In genomic region chr10:64041185-64041988, GRCh38 we compare ENCODE assay signal across 8 cellular contexts.
DNase-seq lines count a peak whose midpoint lies in the region; ATAC-seq, FAIRE-seq and TF ChIP-seq lines count a peak whose summit lies in the region.

No MANE protein-coding gene starts in this region.

- in situ Hi-C loops in mammary epithelial cell (cut with MboI; ENCODE audit: low sequenced_read_pairs in 2 of 2): no loop called here

- H3K36me3 ChIP-seq in mammary epithelial cell (ENCODE audit: insufficient read depth, low read length): no peaks in the 10 kb centered on the region

- CTCF ChIA-PET in mammary epithelial cell (lab: Charles Lee; ENCODE audit: low non-redundant PET): no interaction called here

- dilution Hi-C loops in mammary epithelial cell (cut with HindIII; ENCODE audit: low sequenced_read_pairs): no loop called here

- WGBS in mammary epithelial cell (ENCODE audit: low coverage, missing lambda C conversion rate): 19% methylated on average over 14 of the region's 43 CpGs

- no TSS peak for BruUV-seq in mammary epithelial cell (replicated peaks; lab: Mats Ljungman, UMichigan)

- ATAC-seq in HG02981 (IDR thresholded peaks at IDR 0.05; ENCODE audit: unreplicated experiment): peak; percentile 92

- peak; percentile 97 for FAIRE-seq in GM18507 (lab: Jason Lieb, UNC)
- peak; percentile 94 for FAIRE-seq in islet of Langerhans (lab: Jason Lieb, UNC)

- intact Hi-C loops in mammary epithelial cell (cut with micrococcal nuclease): loop anchor here (2.0 to 10.0 kb wide), 3 partner anchors 65 to 663 kb away; no protein-coding TSS in a partner anchor

- H3K4me3 ChIP-seq in WI38 (ENCODE audit: low read depth, low read length) (no peak overlapping the region), mammary epithelial cell (replicated peaks in 1 of 3; ENCODE audit: insufficient read depth in 1 of 3, low read depth in 2 of 3, low read length in 3 of 3) (peak overlapping the region in 2 of 3 experiments; percentile 7 to 42)

- H3K79me2 ChIP-seq in mammary epithelial cell (ENCODE audit: insufficient read depth, low read length): no peaks in the 10 kb centered on the region

- TF ChIP-seq CTCF in WI38 (IDR thresholded peaks at IDR 0.05; ENCODE audit: low read depth, low read length) (peak; percentile 77), mammary epithelial cell (conservative IDR thresholded peaks at IDR 0.05 in 1 of 2, IDR thresholded peaks at IDR 0.05 in 1 of 2; ENCODE audit: extremely low read depth in 1 of 2, insufficient read depth in 1 of 2, low read depth in 1 of 2, low read length in 2 of 2) (peak; percentile 99 to 100)

- DNase-seq in 8988T (peak; percentile 41), GM18507 (ENCODE audit: extremely low spot score, insufficient read length, low read depth) (peak; percentile 62), NCI-H2107 (lab: John Stamatoyannopoulos, UW) (peak; percentile 19), mammary epithelial cell (peak; percentile 64)
- DNase-seq in stimulated activated CD4-positive, alpha-beta T cell treated with anti-CD3 and anti-CD28 coated beads, Interleukin-15, amount 100 ng/mL, for 24 hours: peak; percentile 82

- no peak overlapping the region for H3K27ac ChIP-seq in mammary epithelial cell (ENCODE audit: insufficient read depth, low read depth, low read length)

- no peaks in the 10 kb centered on the region for H4K20me1 ChIP-seq in mammary epithelial cell (ENCODE audit: insufficient read depth, low read length)

- H2AFZ ChIP-seq in mammary epithelial cell (ENCODE audit: low read depth, low read length): peak overlapping the region; percentile 69

- no peak overlapping the region for H3K9ac ChIP-seq in mammary epithelial cell (ENCODE audit: insufficient read depth, low read length)

- peak overlapping the region; percentile 9 for H3K4me2 ChIP-seq in mammary epithelial cell (ENCODE audit: insufficient read depth, low read depth, low read length)

- peaks cover 6% of the 10 kb centered on the region for H3K27me3 ChIP-seq in mammary epithelial cell (ENCODE audit: insufficient read depth, low read length)

- no peaks in the 10 kb centered on the region for H3K9me3 ChIP-seq in mammary epithelial cell (replicated peaks; ENCODE audit: insufficient read depth, low read length)

- no peaks in the 10 kb centered on the region for H3K4me1 ChIP-seq in mammary epithelial cell (ENCODE audit: insufficient read depth, low read length)

Comparison
In these comparisons a context has a peak if more than half of its experiments do, and no peak if none do; other contexts are left out.
1. DNase-seq: peak in every context shown above with its lines; median percentile 82 in stimulated activated CD4-positive, alpha-beta T cell treated with anti-CD3 and anti-CD28 coated beads, Interleukin-15, amount 100 ng/mL, for 24 hours; 64 in mammary epithelial cell; 62 in GM18507; 41 in 8988T; 19 in NCI-H2107.